Comparison of ENCODE assay signal across 7 cellular contexts in genomic region chr1:93317943-93318342, GRCh38.
"Had no signal": no experiment of that assay in that cellular context is flagged by ENCODE, and none has a peak within 500 bp of the region (broad histone marks: within the 10 kb centered on the region; RNA-seq: fewer than 3 reads in every experiment).

No MANE protein-coding gene starts in this region.

- DNase-seq: GM23248, GOT3, H7, HFFc6 had no signal

- H3K4me3 ChIP-seq: GM23248, HAP-1 had no signal

- ATAC-seq: HCT116 had no signal

- H2AFZ ChIP-seq: GM23248 had no signal

- H3K36me3 ChIP-seq: HAP-1 had no signal

- FAIRE-seq: HTR-8/SVneo had no signal

- H3K9ac ChIP-seq: GM23248 had no signal

- H3K4me1 ChIP-seq: HAP-1 had no signal

- H3K9me3 ChIP-seq: HAP-1 had no signal

- H3K27ac ChIP-seq: GM23248 had no signal
